8 cellular contexts compared by ENCODE assay signal in genomic region chr2:32009479-32010256, GRCh38. TPM values are rescaled to one million over a fixed set of nuclear protein-coding genes. Genes with fewer than 3 reads are reported as not detected.
DNase-seq lines count a peak whose midpoint lies in the region; ATAC-seq and TF ChIP-seq lines count a peak whose summit lies in the region.

No MANE protein-coding gene starts in this region.

- H3K27ac ChIP-seq in neural progenitor cell, result peak overlapping the region; percentile 97
- peak overlapping the region; percentile 84 to 96 (median 94) for H3K27ac ChIP-seq in tibial nerve

- no peak for TF ChIP-seq EP300 in tibial nerve (IDR thresholded peaks at IDR 0.05)

- no peak for TF ChIP-seq CTCF in foreskin fibroblast (IDR thresholded peaks at IDR 0.05; ENCODE audit: low read depth, low read length)
- TF ChIP-seq CTCF in neural progenitor cell (IDR thresholded peaks at IDR 0.05), result no peak
- TF ChIP-seq CTCF in tibial nerve (IDR thresholded peaks at IDR 0.05), result no peak

- H3K4me1 ChIP-seq in neural progenitor cell (peaks cover 14% of the 10 kb centered on the region), tibial nerve (peaks cover 0 to 38% (median 16%) of the 10 kb centered on the region in 4 donors)

- peak; percentile 21 for ATAC-seq in HG02763 (IDR thresholded peaks at IDR 0.05; ENCODE audit: unreplicated experiment)

- H3K9me3 ChIP-seq in neural progenitor cell (ENCODE audit: low read depth) (no peaks in the 10 kb centered on the region), tibial nerve (no peaks in the 10 kb centered on the region)

- H3K4me3 Mint-ChIP-seq in neural progenitor cell, result peak overlapping the region; percentile 98

- H3K27me3 Mint-ChIP-seq in neural progenitor cell (ENCODE audit: insufficient read depth, low read depth), result no peaks in the 10 kb centered on the region

- peak; percentile 46 for DNase-seq in NCI-H2227 (lab: John Stamatoyannopoulos, UW; ENCODE audit: unreplicated experiment)
- DNase-seq in NCI-H2227 treated with DMSO at 0.1 percent for 48 hours (lab: John Stamatoyannopoulos, UW), result no peak
- peak; percentile 66 for DNase-seq in OCI-M1 (lab: John Stamatoyannopoulos, UW)
- peak; percentile 15 for DNase-seq in activated T-helper 9 cell treated with anti-CD3 and anti-CD28 coated beads, Interleukin-2, amount 50 U/mL, for 16 hours (ENCODE audit: low read depth)
- DNase-seq in foreskin fibroblast, result peak; percentile 12 to 60
- peak; percentile 64 for DNase-seq in neural progenitor cell (ENCODE audit: low spot score)
- DNase-seq in tibial nerve (ENCODE audit: low spot score in 2 of 2), result peak in 1 of 2 donors; percentile 7

- peak overlapping the region; percentile 46 for H3K9ac ChIP-seq in neural progenitor cell

- H3K36me3 Mint-ChIP-seq in neural progenitor cell, result peaks cover 4% of the 10 kb centered on the region

- peak overlapping the region; percentile 36 for H3K27ac Mint-ChIP-seq in neural progenitor cell

- peaks cover 51% of the 10 kb centered on the region for H3K79me2 ChIP-seq in neural progenitor cell (ENCODE audit: low read depth)

- H3F3A ChIP-seq in neural progenitor cell (ENCODE audit: low read depth), result peaks cover 29% of the 10 kb centered on the region

- H3K36me3 ChIP-seq in neural progenitor cell, result no peaks in the 10 kb centered on the region
- peaks cover 0 to 9% (median 0%) of the 10 kb centered on the region in 3 donors for H3K36me3 ChIP-seq in tibial nerve

- H4K20me1 ChIP-seq in neural progenitor cell (ENCODE audit: low read depth), result peaks cover 41% of the 10 kb centered on the region

- H2AFZ ChIP-seq in neural progenitor cell (replicated peaks), result no peak overlapping the region

- peak overlapping the region; percentile 87 for H3K4me2 ChIP-seq in neural progenitor cell

- TF ChIP-seq POLR2A in tibial nerve (IDR thresholded peaks at IDR 0.05), result no peak

- H3K4me3 ChIP-seq in foreskin fibroblast (ENCODE audit: low read depth in 1 of 2, low read length in 2 of 2) (peak overlapping the region; percentile 70 to 89), neural progenitor cell (peak overlapping the region; percentile 80), tibial nerve (peak overlapping the region; percentile 59 to 88 (median 76))

- WGBS in tibial nerve, 2 donors, result 1% methylated on average over 21 to 29 of the region's 92 CpGs

- H3K9me3 Mint-ChIP-seq in neural progenitor cell, result no peaks in the 10 kb centered on the region

- no peaks in the 10 kb centered on the region for H3K27me3 ChIP-seq in neural progenitor cell
- no peaks in the 10 kb centered on the region for H3K27me3 ChIP-seq in tibial nerve

- H3K4me1 Mint-ChIP-seq in neural progenitor cell, result peaks cover 35% of the 10 kb centered on the region

RNA-seq across cellular contexts. Expression of gene MEMO1, which starts 1.1 kb away (rescaled TPM):
- total RNA-seq in neural progenitor cell (ENCODE audit: low replicate concordance), result 25.8 and 47.4 TPM in 2 replicates
- total RNA-seq in tibial nerve, result 10 to 100 TPM; 12.2 to 42.9 (median 17.5) TPM

RNA-seq across cellular contexts. Expression of gene DPY30, which starts 29.9 kb away (rescaled TPM):
- total RNA-seq in neural progenitor cell (ENCODE audit: low replicate concordance), result 110 and 199 TPM in 2 replicates
- total RNA-seq in tibial nerve, result 10 to 100 TPM; 31.6 to 59.2 (median 50.6) TPM

RNA-seq across cellular contexts. Expression of gene SPAST, which starts 53.7 kb away (rescaled TPM):
- total RNA-seq in neural progenitor cell (ENCODE audit: low replicate concordance) (28.5 and 43.6 TPM in 2 replicates), tibial nerve (10 to 100 TPM; 18.6 to 32.3 (median 25.2) TPM)
